In the genomic region with DNA sequence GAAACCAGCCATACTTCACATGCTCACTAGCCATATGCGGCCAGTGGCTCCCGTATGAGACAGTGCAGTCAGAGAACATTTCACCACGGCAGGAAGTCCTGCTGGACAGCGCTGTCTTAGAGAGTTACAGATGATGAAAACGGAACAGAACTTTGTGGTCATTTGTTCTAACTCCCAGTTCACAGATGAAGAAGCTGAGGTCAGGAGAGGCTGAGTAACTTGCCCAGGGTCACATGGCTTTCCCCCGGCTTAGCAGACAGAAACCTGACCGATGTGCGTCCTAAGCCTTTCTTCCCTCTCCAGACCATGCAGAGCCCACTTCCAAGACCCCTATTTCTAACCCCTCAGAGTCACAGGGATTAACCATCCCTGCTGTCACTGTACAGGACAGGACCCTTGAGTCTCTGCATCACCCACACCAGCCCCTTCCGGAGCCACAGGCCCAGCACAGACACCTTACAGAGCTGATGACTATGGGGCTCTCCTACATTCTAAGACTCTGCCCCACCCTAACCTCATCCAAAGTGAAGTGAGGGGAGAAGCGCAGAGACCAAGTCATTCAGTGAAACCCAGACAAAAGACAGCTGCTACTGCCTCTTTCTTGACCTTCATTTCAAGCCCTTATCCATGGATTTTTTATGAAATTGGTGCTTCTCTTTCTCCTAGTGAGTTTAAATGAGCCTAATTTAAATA, we compare ENCODE assay signal across 9 cellular contexts.
DNase-seq lines count a peak whose midpoint lies in the region; ATAC-seq and TF ChIP-seq lines count a peak whose summit lies in the region.
"Had no signal": no experiment of that assay in that cellular context is flagged by ENCODE, and none has a peak within 500 bp of the region (broad histone marks: within the 10 kb centered on the region; RNA-seq: fewer than 3 reads in every experiment).

No MANE protein-coding gene starts in this region.

- 85 to 88% methylated on average over 10 of the region's 10 CpGs for WGBS in tibial nerve, 2 donors

- no peak overlapping the region for H3K4me3 ChIP-seq in vagina
- H3K4me3 ChIP-seq in breast epithelium, result no peak overlapping the region
- H3K4me3 ChIP-seq in tibial nerve, result no peak overlapping the region

- H3K36me3 ChIP-seq in vagina (no peaks in the 10 kb centered on the region), breast epithelium (no peaks in the 10 kb centered on the region), tibial nerve (no peaks in the 10 kb centered on the region)

- no peaks in the 10 kb centered on the region for H3K4me1 ChIP-seq in vagina
- no peaks in the 10 kb centered on the region for H3K4me1 ChIP-seq in breast epithelium
- no peaks in the 10 kb centered on the region for H3K4me1 ChIP-seq in tibial nerve

- ATAC-seq in GM21360 (IDR thresholded peaks at IDR 0.05; ENCODE audit: unreplicated experiment), result peak; percentile 55
- ATAC-seq in HG03139 (IDR thresholded peaks at IDR 0.05; ENCODE audit: unreplicated experiment), result peak; percentile 66

- H3K9me3 ChIP-seq in vagina, result no peaks in the 10 kb centered on the region
- H3K9me3 ChIP-seq in breast epithelium, result no peaks in the 10 kb centered on the region
- H3K9me3 ChIP-seq in tibial nerve, result no peaks in the 10 kb centered on the region

- DNase-seq in GM13977 (ENCODE audit: low spot score) (peak; percentile 56), vagina (ENCODE audit: extremely low spot score in 2 of 2) (no peak), DMS79 (lab: John Stamatoyannopoulos, UW) (no peak), breast epithelium (ENCODE audit: low spot score in 2 of 2) (no peak), tibial nerve (ENCODE audit: low spot score in 2 of 2) (no peak)
- DNase-seq in activated T-cell treated with anti-CD3 and anti-CD28 coated beads, Interleukin-2, amount 50 U/mL, for 48 hours, result peak; percentile 30 to 46
- DNase-seq: kidney had no signal

- no peak for TF ChIP-seq CTCF in GM13977 (IDR thresholded peaks at IDR 0.05; ENCODE audit: extremely low read depth, insufficient read depth, missing control alignments)
- TF ChIP-seq CTCF in vagina (IDR thresholded peaks at IDR 0.05), result no peak
- TF ChIP-seq CTCF in breast epithelium (IDR thresholded peaks at IDR 0.05), result no peak
- no peak for TF ChIP-seq CTCF in tibial nerve (IDR thresholded peaks at IDR 0.05)

- TF ChIP-seq POLR2A in vagina (IDR thresholded peaks at IDR 0.05) (no peak), breast epithelium (IDR thresholded peaks at IDR 0.05) (no peak), tibial nerve (IDR thresholded peaks at IDR 0.05) (no peak)

- in situ Hi-C loops in GM13977 (cut with MboI; ENCODE audit: low pct_unique_long_range_greater_than_20kb, low sequenced_read_pairs, unreplicated experiment), result no loop called here

- no peak overlapping the region for H3K27ac ChIP-seq in vagina
- H3K27ac ChIP-seq in breast epithelium, result no peak overlapping the region
- peak overlapping the region in 1 of 4 donors; percentile 12 for H3K27ac ChIP-seq in tibial nerve

- H3K27me3 ChIP-seq in vagina (no peaks in the 10 kb centered on the region), breast epithelium (no peaks in the 10 kb centered on the region), tibial nerve (no peaks in the 10 kb centered on the region)

- intact Hi-C loops in vagina (cut with DNase I) (no loop called here), breast epithelium (cut with DNase I; ENCODE audit: low total_unique reads) (no loop called here)

- TF ChIP-seq EP300 in tibial nerve (IDR thresholded peaks at IDR 0.05), result no peak

Comparison
In these comparisons a context has a peak if more than half of its experiments do, and no peak if none do; other contexts are left out.
1. DNase-seq: peak in GM13977 (single experiment) and activated T-cell treated with anti-CD3 and anti-CD28 coated beads, Interleukin-2, amount 50 U/mL, for 48 hours (2 of 2); none in vagina (0 of 2), DMS79 (single experiment), breast epithelium (0 of 2) and tibial nerve (0 of 2).